In the genomic region with DNA sequence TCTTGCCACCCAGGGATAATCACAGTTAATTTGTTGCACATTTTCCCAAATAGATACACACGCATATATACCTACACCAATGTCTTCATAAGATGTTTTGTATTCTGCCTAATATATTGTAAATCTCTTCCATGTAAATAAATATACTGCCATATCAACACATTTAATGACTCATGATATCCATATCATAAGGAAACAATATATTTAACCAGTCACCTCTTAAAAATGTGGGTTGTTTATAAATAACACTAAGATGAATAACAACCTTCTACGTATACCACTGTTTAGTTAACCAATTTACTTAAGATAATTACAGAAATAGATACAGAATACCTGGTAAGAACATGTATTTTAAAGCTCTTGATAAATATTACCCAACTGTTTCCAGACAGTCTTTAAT, we compare ENCODE assay signal across 18 cellular contexts. TPM values are rescaled to one million over a fixed set of nuclear protein-coding genes. Genes with fewer than 3 reads are reported as not detected.
DNase-seq lines count a peak whose midpoint lies in the region; ATAC-seq, FAIRE-seq and TF ChIP-seq lines count a peak whose summit lies in the region.
"Had no signal": no experiment of that assay in that cellular context is flagged by ENCODE, and none has a peak within 500 bp of the region (broad histone marks: within the 10 kb centered on the region; RNA-seq: fewer than 3 reads in every experiment).

No MANE protein-coding gene starts in this region.

- no peaks in the 10 kb centered on the region for H3K9me2 ChIP-seq in PC-3 (replicated peaks; ENCODE audit: low read length)

- peak; percentile 57 for ATAC-seq in PC-3
- peak; percentile 36 for ATAC-seq in foreskin keratinocyte
- ATAC-seq in HG03025 (IDR thresholded peaks at IDR 0.05; ENCODE audit: low FRiP score, unreplicated experiment) = no peak

- H3K79me2 ChIP-seq in PC-3 (ENCODE audit: low read length) = peaks cover 31% of the 10 kb centered on the region

- no peaks in the 10 kb centered on the region for H3K9me3 ChIP-seq in PC-3 (ENCODE audit: low read length)
- no peaks in the 10 kb centered on the region for H3K9me3 ChIP-seq in small intestine (ENCODE audit: control insufficient read depth, low read depth)
- H3K9me3 ChIP-seq: BLaER1, HAP-1 had no signal

- no peaks in the 10 kb centered on the region for H3F3A ChIP-seq in PC-3 (ENCODE audit: low read length, unreplicated experiment)

- FAIRE-seq in bronchial epithelial cell (lab: Jason Lieb, UNC) = no peak
- FAIRE-seq in small intestine (lab: Jason Lieb, UNC) = peak; percentile 23
- no peak for FAIRE-seq in urothelium cell line (lab: Jason Lieb, UNC)

- H3K27me3 ChIP-seq in PC-3 (ENCODE audit: low read length) (no peaks in the 10 kb centered on the region), bronchial epithelial cell (ENCODE audit: control insufficient read depth, insufficient read depth, low read length) (no peaks in the 10 kb centered on the region), foreskin keratinocyte (no peaks in the 10 kb centered on the region), small intestine (ENCODE audit: control insufficient read depth in 2 of 2, insufficient read depth in 2 of 2, low read length in 2 of 2) (no peaks in the 10 kb centered on the region)
- H3K27me3 ChIP-seq: BLaER1 had no signal

- H3K9ac ChIP-seq in PC-3 (ENCODE audit: low read length) = no peak overlapping the region
- H3K9ac ChIP-seq: BLaER1, GM23248 had no signal

- POLR2A ChIA-PET in PC-3 (lab: Charles Lee; ENCODE audit: unreplicated experiment) = no interaction called here

- no peaks in the 10 kb centered on the region for H3K36me3 ChIP-seq in PC-3 (ENCODE audit: low read depth, low read length)
- H3K36me3 ChIP-seq in bronchial epithelial cell (ENCODE audit: control insufficient read depth, insufficient read depth, low read length) = no peaks in the 10 kb centered on the region
- no peaks in the 10 kb centered on the region for H3K36me3 ChIP-seq in small intestine (ENCODE audit: control insufficient read depth in 2 of 2, insufficient read depth in 2 of 2, low read length in 2 of 2)
- H3K36me3 ChIP-seq: BLaER1, HAP-1 had no signal

- no peak overlapping the region for H2AFZ ChIP-seq in PC-3 (ENCODE audit: low read length)
- H2AFZ ChIP-seq: GM23248 had no signal

- H3K27ac ChIP-seq in PC-3 (ENCODE audit: low read length) (no peak overlapping the region), foreskin keratinocyte (no peak overlapping the region), small intestine (ENCODE audit: low read depth in 1 of 2, low read length in 1 of 2) (no peak overlapping the region)
- H3K27ac ChIP-seq: BLaER1, GM23248, HL-60 had no signal

- intact Hi-C loops in PC-3 (cut with micrococcal nuclease) (no loop called here), posterior vena cava (cut with DNase I) (no loop called here)

- 73 to 78% (median 77%) methylated on average over 2 of the region's 2 CpGs for WGBS in small intestine, 3 donors

- H3K4me1 ChIP-seq in PC-3 (ENCODE audit: insufficient read depth, low read length) (peaks cover 12% of the 10 kb centered on the region), foreskin keratinocyte (no peaks in the 10 kb centered on the region), small intestine (ENCODE audit: control insufficient read depth in 2 of 2, insufficient read depth in 1 of 2, low read depth in 1 of 2, low read length in 1 of 2) (no peaks in the 10 kb centered on the region)
- H3K4me1 ChIP-seq: BLaER1, HAP-1 had no signal

- peak; percentile 32 for DNase-seq in PC-3
- DNase-seq in bronchial epithelial cell (ENCODE audit: low read depth) = peak; percentile 53
- DNase-seq in foreskin keratinocyte = no peak
- DNase-seq in small intestine = no peak
- no peak for DNase-seq in NCI-H1694 treated with DMSO at 0.1 percent for 48 hours (lab: John Stamatoyannopoulos, UW)
- DNase-seq in urothelium cell line (ENCODE audit: low spot score) = no peak
- DNase-seq in posterior vena cava (ENCODE audit: low spot score) = no peak
- DNase-seq: 8988T; CD4-positive, alpha-beta memory T cell; DMS79 treated with DMSO at 0.1 percent for 48 hours; GF-D8; GM23248 had no signal

- peaks cover 9% of the 10 kb centered on the region for H4K20me1 ChIP-seq in PC-3 (ENCODE audit: low read length)
- H4K20me1 ChIP-seq: BLaER1 had no signal

- CTCF ChIA-PET in PC-3 (lab: Charles Lee) = no interaction called here

- BruUV-seq in PC-3 (replicated peaks; lab: Mats Ljungman, UMichigan) = no TSS peak

- no peak for TF ChIP-seq CTCF in PC-3 (conservative IDR thresholded peaks at IDR 0.05; ENCODE audit: low read depth, low read length)
- TF ChIP-seq CTCF in bronchial epithelial cell (IDR thresholded peaks at IDR 0.05; ENCODE audit: insufficient read depth, low read length, severe bottlenecking) = no peak
- TF ChIP-seq CTCF in foreskin keratinocyte (conservative IDR thresholded peaks at IDR 0.05) = no peak

- H3K4me2 ChIP-seq in PC-3 (ENCODE audit: low read length) = no peak overlapping the region
- H3K4me2 ChIP-seq: BLaER1 had no signal

- no peak overlapping the region for H3K4me3 ChIP-seq in PC-3 (ENCODE audit: low read length)
- H3K4me3 ChIP-seq in bronchial epithelial cell (ENCODE audit: low read depth, low read length) = no peak overlapping the region
- no peak overlapping the region for H3K4me3 ChIP-seq in small intestine (ENCODE audit: low read depth in 1 of 2, low read length in 2 of 2)
- H3K4me3 ChIP-seq: BLaER1, GM23248, HAP-1 had no signal

RNA-seq across cellular contexts. Expression of gene ELAPOR2, which starts 38.2 kb away (rescaled TPM):
- 10.2 and 14.7 TPM in 2 replicates for total RNA-seq in PC-3 (2014; rRNA removed)
- 3.9 and 13.3 TPM in 2 replicates for total RNA-seq in bronchial epithelial cell
- 2.8 and 3.7 TPM in 2 replicates for total RNA-seq in foreskin keratinocyte
- 0.73 and 1.3 TPM in 2 replicates for polyA plus RNA-seq in foreskin keratinocyte
- polyA plus RNA-seq in small intestine = 1 to 10 TPM in 1 of 3 donors, not detected in 2; 2.6 TPM
- total RNA-seq in posterior vena cava = 10 to 100 TPM; 17.8 to 20.4 TPM
- total RNA-seq: A673 had no signal
- polyA plus RNA-seq: CD14-positive monocyte had no signal

Comparison
In these comparisons a context has a peak if more than half of its experiments do, and no peak if none do; other contexts are left out.
1. DNase-seq: peak in PC-3 (single experiment) and bronchial epithelial cell (single experiment); none in foreskin keratinocyte (0 of 2), small intestine (single experiment), NCI-H1694 treated with DMSO at 0.1 percent for 48 hours (single experiment), urothelium cell line (single experiment) and posterior vena cava (single experiment).